6 cellular contexts compared by ENCODE assay signal in genomic region chr11:65557280-65558001, GRCh38. TPM values are rescaled to one million over a fixed set of nuclear protein-coding genes. Genes with fewer than 3 reads are reported as not detected.
DNase-seq lines count a peak whose midpoint lies in the region; ATAC-seq and TF ChIP-seq lines count a peak whose summit lies in the region.

No MANE protein-coding gene starts in this region.

- no peak for DNase-seq in CD4-positive, alpha-beta T cell
- no peak for DNase-seq in mesenchymal stem cell
- DNase-seq in ACHN = no peak
- no peak for DNase-seq in cerebellar nuclear complex (lab: John Stamatoyannopoulos, UW)

- intact Hi-C loops in CD4-positive, alpha-beta T cell (cut with DNase I, micrococcal nuclease) = no loop called here

- H2BK12ac ChIP-seq in mesenchymal stem cell (ENCODE audit: low read length in 2 of 2) = peak overlapping the region in 1 of 2 experiments; percentile 8

- H2BK5ac ChIP-seq in mesenchymal stem cell (ENCODE audit: low read depth, low read length, poor library complexity, severe bottlenecking) = no peak overlapping the region

- H3K9me3 Mint-ChIP-seq in CD4-positive, alpha-beta T cell = no peaks in the 10 kb centered on the region
- no peaks in the 10 kb centered on the region for H3K9me3 Mint-ChIP-seq in activated naive CD4-positive, alpha-beta T cell treated with anti-CD3 and anti-CD28 coated beads, Interleukin-2, amount 50 U/mL, for 24 hours

- peaks cover 14% of the 10 kb centered on the region for H3K36me3 Mint-ChIP-seq in CD4-positive, alpha-beta T cell (ENCODE audit: low read depth)
- no peaks in the 10 kb centered on the region for H3K36me3 Mint-ChIP-seq in activated naive CD4-positive, alpha-beta T cell treated with anti-CD3 and anti-CD28 coated beads, Interleukin-2, amount 50 U/mL, for 24 hours

- no peak overlapping the region for H2AK5ac ChIP-seq in mesenchymal stem cell (ENCODE audit: low read length, severe bottlenecking)

- peak overlapping the region; percentile 8 for H4K91ac ChIP-seq in mesenchymal stem cell (ENCODE audit: low read length)

- CTCF ChIA-PET in CD4-positive, alpha-beta T cell (lab: Charles Lee) = interaction anchor here (0.9 to 4.0 kb wide), 4 partner anchors 9 to 31 kb away, joined by 3 to 21 read pairs (median 4); no protein-coding TSS in a partner anchor

- H3K4me3 Mint-ChIP-seq in CD4-positive, alpha-beta T cell = peak overlapping the region; percentile 94
- peak overlapping the region; percentile 87 for H3K4me3 Mint-ChIP-seq in activated naive CD4-positive, alpha-beta T cell treated with anti-CD3 and anti-CD28 coated beads, Interleukin-2, amount 50 U/mL, for 24 hours

- peaks cover 63% of the 10 kb centered on the region for H3K4me1 ChIP-seq in mesenchymal stem cell (ENCODE audit: control insufficient read depth, insufficient read depth, low read depth, low read length)

- H3K4me1 Mint-ChIP-seq in CD4-positive, alpha-beta T cell (ENCODE audit: low read depth) = peaks cover 66% of the 10 kb centered on the region
- H3K4me1 Mint-ChIP-seq in activated naive CD4-positive, alpha-beta T cell treated with anti-CD3 and anti-CD28 coated beads, Interleukin-2, amount 50 U/mL, for 24 hours = peaks cover 67% of the 10 kb centered on the region

- H3K79me1 ChIP-seq in mesenchymal stem cell (replicated peaks; ENCODE audit: low read length, poor library complexity, severe bottlenecking) = peaks cover 11% of the 10 kb centered on the region

- H3K14ac ChIP-seq in mesenchymal stem cell (ENCODE audit: low read length in 2 of 2) = no peak overlapping the region

- TF ChIP-seq CTCF in CD4-positive, alpha-beta T cell (IDR thresholded peaks at IDR 0.05) = no peak

- 10% methylated on average over 32 of the region's 47 CpGs for WGBS in mesenchymal stem cell

- H3K27me3 Mint-ChIP-seq in CD4-positive, alpha-beta T cell = no peaks in the 10 kb centered on the region
- no peaks in the 10 kb centered on the region for H3K27me3 Mint-ChIP-seq in activated naive CD4-positive, alpha-beta T cell treated with anti-CD3 and anti-CD28 coated beads, Interleukin-2, amount 50 U/mL, for 24 hours

- no peaks in the 10 kb centered on the region for H3K27me3 ChIP-seq in CD4-positive, alpha-beta T cell (ENCODE audit: control insufficient read depth, insufficient read depth, low read length)
- H3K27me3 ChIP-seq in mesenchymal stem cell (ENCODE audit: control insufficient read depth in 1 of 2, insufficient read depth in 1 of 2, low read length in 2 of 2) = no peaks in the 10 kb centered on the region

- H2BK120ac ChIP-seq in mesenchymal stem cell (ENCODE audit: low read depth, low read length) = peak overlapping the region; percentile 98

- peak overlapping the region; percentile 78 for H4K8ac ChIP-seq in mesenchymal stem cell (ENCODE audit: low read length)

- ATAC-seq in CD4-positive, alpha-beta T cell (ENCODE audit: poor library complexity) = no peak
- ATAC-seq in GM18873 (IDR thresholded peaks at IDR 0.05; ENCODE audit: low FRiP score, unreplicated experiment) = no peak

- peak overlapping the region in 1 of 2 experiments; percentile 20 for H3K23ac ChIP-seq in mesenchymal stem cell (ENCODE audit: low read length in 2 of 2)

- H3K4me2 ChIP-seq in mesenchymal stem cell (ENCODE audit: low read length, poor library complexity, severe bottlenecking) = peak overlapping the region; percentile 67

- H3K18ac ChIP-seq in mesenchymal stem cell (ENCODE audit: low read depth in 1 of 2, low read length in 2 of 2) = peak overlapping the region; percentile 50 to 81

- peak overlapping the region; percentile 89 for H3K9ac ChIP-seq in mesenchymal stem cell (ENCODE audit: low read length)

- H2BK15ac ChIP-seq in mesenchymal stem cell (ENCODE audit: low read depth, poor library complexity, severe bottlenecking) = peak overlapping the region; percentile 45

- peak overlapping the region; percentile 61 to 85 for H3K4me3 ChIP-seq in mesenchymal stem cell (ENCODE audit: insufficient read depth in 1 of 2, low read depth in 1 of 2, low read length in 2 of 2)

- peaks cover 6 to 13% of the 10 kb centered on the region in 2 experiments for H3K36me3 ChIP-seq in mesenchymal stem cell (ENCODE audit: control insufficient read depth in 1 of 2, insufficient read depth in 2 of 2, low read depth in 1 of 2, low read length in 2 of 2)

- H3K4ac ChIP-seq in mesenchymal stem cell (ENCODE audit: low read depth in 1 of 2, low read length in 2 of 2) = peak overlapping the region; percentile 62 to 64

- H3K27ac Mint-ChIP-seq in CD4-positive, alpha-beta T cell = peak overlapping the region; percentile 87
- H3K27ac Mint-ChIP-seq in activated naive CD4-positive, alpha-beta T cell treated with anti-CD3 and anti-CD28 coated beads, Interleukin-2, amount 50 U/mL, for 24 hours = peak overlapping the region; percentile 93

- peak overlapping the region; percentile 70 for H3K27ac ChIP-seq in CD4-positive, alpha-beta T cell (ENCODE audit: low read depth, low read length)
- H3K27ac ChIP-seq in mesenchymal stem cell (ENCODE audit: low read length, poor library complexity, severe bottlenecking) = peak overlapping the region; percentile 41

- in situ Hi-C loops in ACHN (cut with HindIII; ENCODE audit: low pct_ligation_motif_present, low pct_unique_long_range_greater_than_20kb, low sequenced_read_pairs) = no loop called here

- H3K9me3 ChIP-seq in CD4-positive, alpha-beta T cell (ENCODE audit: control insufficient read depth, low read length) = no peaks in the 10 kb centered on the region
- no peaks in the 10 kb centered on the region for H3K9me3 ChIP-seq in mesenchymal stem cell (ENCODE audit: control insufficient read depth, low read length)

- H2AFZ ChIP-seq in mesenchymal stem cell (ENCODE audit: low read depth, low read length) = no peak overlapping the region

- POLR2A ChIA-PET in CD4-positive, alpha-beta T cell (lab: Charles Lee) = interaction anchor here (1.0 to 3.4 kb wide), 8 partner anchors 8 to 19 kb away, joined by 3 to 23 read pairs (median 6); partner anchors contain the start of genes EHBP1L1, FAM89B and ZNRD2

RNA-seq across cellular contexts. Expression of gene LTBP3, which starts 0.7 kb away (rescaled TPM):
- total RNA-seq in CD4-positive, alpha-beta T cell = 100 to 1,000 TPM; 236 to 238 TPM
- 52.8 TPM for polyA plus RNA-seq in mesenchymal stem cell (2013, experiment 1 of 2)
- 46.9 TPM for polyA plus RNA-seq in mesenchymal stem cell (2013, experiment 2 of 2)

RNA-seq across cellular contexts. Expression of gene ZNRD2, which starts 12.8 kb away (rescaled TPM):
- total RNA-seq in CD4-positive, alpha-beta T cell = 10 to 100 TPM; 38.7 to 39.9 TPM
- polyA plus RNA-seq in mesenchymal stem cell (2013, experiment 1 of 2) = 64.9 TPM
- 59.8 TPM for polyA plus RNA-seq in mesenchymal stem cell (2013, experiment 2 of 2)

RNA-seq across cellular contexts. Expression of gene FAM89B, which starts 14.9 kb away (rescaled TPM):
- 10 to 100 TPM; 23.3 to 27.3 TPM for total RNA-seq in CD4-positive, alpha-beta T cell
- 50.0 TPM for polyA plus RNA-seq in mesenchymal stem cell (2013, experiment 1 of 2)
- polyA plus RNA-seq in mesenchymal stem cell (2013, experiment 2 of 2) = 53.5 TPM

RNA-seq across cellular contexts. Expression of gene EHBP1L1, which starts 18.4 kb away (rescaled TPM):
- 10 to 100 TPM; 82.6 to 88.5 TPM for total RNA-seq in CD4-positive, alpha-beta T cell
- polyA plus RNA-seq in mesenchymal stem cell (2013, experiment 1 of 2) = 22.5 TPM
- 22.6 TPM for polyA plus RNA-seq in mesenchymal stem cell (2013, experiment 2 of 2)

RNA-seq across cellular contexts. Expression of gene SCYL1, which starts 32.6 kb away (rescaled TPM):
- total RNA-seq in CD4-positive, alpha-beta T cell = 10 to 100 TPM; 57.4 to 60.7 TPM
- 114 TPM for polyA plus RNA-seq in mesenchymal stem cell (2013, experiment 1 of 2)
- 115 TPM for polyA plus RNA-seq in mesenchymal stem cell (2013, experiment 2 of 2)
